In genomic region chr7:66903360-66904062, GRCh38 we compare ENCODE assay signal across 24 cellular contexts.
"Had no signal": no experiment of that assay in that cellular context is flagged by ENCODE, and none has a peak within 500 bp of the region (broad histone marks: within the 10 kb centered on the region; RNA-seq: fewer than 3 reads in every experiment).

No MANE protein-coding gene starts in this region.

- H3K27me3 Mint-ChIP-seq: stimulated activated naive B cell treated with anti-CD40 and anti-IgM and Interleukin-4, amounts not matched to agents 10 μg/mL and 1 μg/mL and 100 μg/mL, for 72 hours; stimulated activated naive CD8-positive, alpha-beta T cell treated with anti-CD3 and anti-CD28 coated beads, Interleukin-15, amount 100 ng/mL, for 72 hours had no signal

- H3K4me3 Mint-ChIP-seq: nephron; stimulated activated naive B cell treated with anti-CD40 and anti-IgM and Interleukin-4, amounts not matched to agents 10 μg/mL and 1 μg/mL and 100 μg/mL, for 72 hours; stimulated activated naive CD8-positive, alpha-beta T cell treated with anti-CD3 and anti-CD28 coated beads, Interleukin-15, amount 100 ng/mL, for 72 hours had no signal

- H3K9me3 Mint-ChIP-seq: nephron; stimulated activated naive B cell treated with anti-CD40 and anti-IgM and Interleukin-4, amounts not matched to agents 10 μg/mL and 1 μg/mL and 100 μg/mL, for 72 hours; stimulated activated naive CD8-positive, alpha-beta T cell treated with anti-CD3 and anti-CD28 coated beads, Interleukin-15, amount 100 ng/mL, for 72 hours had no signal

- H3K27ac Mint-ChIP-seq: nephron; stimulated activated naive B cell treated with anti-CD40 and anti-IgM and Interleukin-4, amounts not matched to agents 10 μg/mL and 1 μg/mL and 100 μg/mL, for 72 hours had no signal

- H3K4me1 Mint-ChIP-seq: nephron; stimulated activated naive CD8-positive, alpha-beta T cell treated with anti-CD3 and anti-CD28 coated beads, Interleukin-15, amount 100 ng/mL, for 72 hours had no signal

- H3K36me3 ChIP-seq: prostate gland, transverse colon had no signal

- H3K4me3 ChIP-seq: esophagus muscularis mucosa, gastroesophageal sphincter, left ventricle myocardium inferior, lung, pancreas, prostate gland, spleen, thoracic aorta, transverse colon had no signal

- DNase-seq: central memory CD4-positive, alpha-beta T cell; cortex of kidney; effector memory CD4-positive, alpha-beta T cell; glutamatergic neuron; left ventricle myocardium inferior; mesenchymal stem cell; midbrain; nucleus accumbens; spleen; stimulated activated CD4-positive, alpha-beta T cell treated with anti-CD3 and anti-CD28 coated beads, Interleukin-15, amount 100 ng/mL, for 24 hours; stimulated activated CD4-positive, alpha-beta T cell treated with anti-CD3 and anti-CD28 coated beads, Interleukin-1b, Interleukin-23, amount 100 ng/mL, for 48 hours; stimulated activated CD4-positive, alpha-beta T cell treated with anti-CD3 and anti-CD28 coated beads, Interleukin-4, amount 100 ng/mL, for 24 hours; stimulated activated naive B cell treated with anti-CD40 and anti-IgM and Interleukin-4, amounts not matched to agents 10 μg/mL and 1 μg/mL and 100 μg/mL, for 72 hours; stimulated activated naive CD8-positive, alpha-beta T cell treated with anti-CD3 and anti-CD28 coated beads, Interleukin-15, amount 100 ng/mL, for 72 hours; transverse colon had no signal

- H3K27me3 ChIP-seq: esophagus muscularis mucosa, gastroesophageal sphincter, pancreas, spleen, transverse colon had no signal

- ATAC-seq: gastroesophageal sphincter; pancreas; sciatic nerve; stimulated activated naive B cell treated with anti-CD40 and anti-IgM and Interleukin-4, amounts not matched to agents 10 μg/mL and 1 μg/mL and 100 μg/mL, for 72 hours; stimulated activated naive CD8-positive, alpha-beta T cell treated with anti-CD3 and anti-CD28 coated beads, Interleukin-15, amount 100 ng/mL, for 72 hours had no signal

- H3K27ac ChIP-seq: epithelial cell of prostate, esophagus muscularis mucosa, gastroesophageal sphincter, left ventricle myocardium inferior, pancreas, prostate gland, spleen, thoracic aorta, transverse colon had no signal

- H3K9me3 ChIP-seq: esophagus muscularis mucosa, gastroesophageal sphincter, left ventricle myocardium inferior, pancreas, prostate gland, spleen, thoracic aorta, transverse colon had no signal

- H3K4me1 ChIP-seq: esophagus muscularis mucosa, gastroesophageal sphincter, left ventricle myocardium inferior, pancreas, prostate gland, spleen, transverse colon had no signal
